12 cellular contexts compared by ENCODE assay signal in genomic region chr11:85699957-85700741, GRCh38. TPM values are rescaled to one million over a fixed set of nuclear protein-coding genes. Genes with fewer than 3 reads are reported as not detected.
DNase-seq lines count a peak whose midpoint lies in the region; ATAC-seq, FAIRE-seq and TF ChIP-seq lines count a peak whose summit lies in the region.
"Had no signal": no experiment of that assay in that cellular context is flagged by ENCODE, and none has a peak within 500 bp of the region (broad histone marks: within the 10 kb centered on the region; RNA-seq: fewer than 3 reads in every experiment).

No MANE protein-coding gene starts in this region.

- no peaks in the 10 kb centered on the region for H3K79me2 ChIP-seq in GM12878 (ENCODE audit: control insufficient read depth, insufficient read depth, low read length)

- no peak for TF ChIP-seq POLR2A in GM12878 (IDR thresholded peaks at IDR 0.05; ENCODE audit: low read depth, low read length)

- no peaks in the 10 kb centered on the region for H4K20me1 ChIP-seq in GM12878 (ENCODE audit: control insufficient read depth, insufficient read depth)

- DNase-seq in GM12878 (ENCODE audit: low read depth, low spot score) (no peak), HTR-8/SVneo (ENCODE audit: insufficient read length, low spot score) (no peak), NCI-H1092 (lab: John Stamatoyannopoulos, UW) (no peak), HT-29 (ENCODE audit: low spot score) (no peak)
- DNase-seq in stimulated activated CD4-positive, alpha-beta T cell treated with anti-CD3 and anti-CD28 coated beads, Interleukin-2, amount 100 ng/mL, for 48 hours: no peak
- DNase-seq: DND-41, esophagus squamous epithelium had no signal

- POLR2A ChIA-PET in GM12878 (lab: Charles Lee): interaction anchor here (0.6 to 0.8 kb wide), 2 partner anchors 37 to 256 kb away, joined by 3 to 5 read pairs; no protein-coding TSS in a partner anchor

- RAD21 ChIA-PET in GM12878 (lab: Charles Lee; ENCODE audit: unreplicated experiment): interaction anchor here (1.0 kb wide), 1 partner anchor 19 kb away, joined by 3 read pairs; no protein-coding TSS in a partner anchor

- SMC1A ChIA-PET in GM12878 (lab: Charles Lee; ENCODE audit: uncharacterized antibody, unreplicated experiment): interaction anchor here (0.8 to 2.1 kb wide), 5 partner anchors 10 to 162 kb away, joined by 3 to 6 read pairs (median 4); no protein-coding TSS in a partner anchor

- peak overlapping the region; percentile 30 for H2AFZ ChIP-seq in GM12878 (ENCODE audit: control insufficient read depth, low read depth, low read length)

- intact Hi-C loops in GM12878 (cut with micrococcal nuclease; ENCODE audit: unreplicated experiment): no loop called here

- no peak overlapping the region for H3K4me3 ChIP-seq in GM12878
- H3K4me3 ChIP-seq: esophagus squamous epithelium had no signal

- ATAC-seq in GM18508 (IDR thresholded peaks at IDR 0.05; ENCODE audit: insufficient read depth, unreplicated experiment): peak; percentile 83
- peak; percentile 76 for ATAC-seq in GM21367 (IDR thresholded peaks at IDR 0.05; ENCODE audit: unreplicated experiment)
- ATAC-seq in HG03135 (IDR thresholded peaks at IDR 0.05; ENCODE audit: unreplicated experiment): peak; percentile 96
- peak; percentile 86 for ATAC-seq in GM12878

- no peak for TF ChIP-seq RAD21 in GM12878 (IDR thresholded peaks at IDR 0.05; ENCODE audit: insufficient read depth, low read depth, low read length)

- no peak overlapping the region for H3K9ac ChIP-seq in GM12878 (ENCODE audit: control insufficient read depth, insufficient read depth, low read length)

- in situ Hi-C loops in GM12878 (cut with MboI): no loop called here

- no peak for TF ChIP-seq EP300 in GM12878 (IDR thresholded peaks at IDR 0.05; ENCODE audit: borderline replicate concordance in 1 of 2, control insufficient read depth in 1 of 2, low read depth in 2 of 2, low read length in 2 of 2)

- WGBS in GM12878 (ENCODE audit: insufficient coverage, insufficient replicate concordance, low lambda C conversion rate, missing lambda C conversion rate): 75% methylated on average over 2 of the region's 2 CpGs

- no peak for TF ChIP-seq CTCF in GM12878 (IDR thresholded peaks at IDR 0.05 in 2 of 3, conservative IDR thresholded peaks at IDR 0.05 in 1 of 3; ENCODE audit: control insufficient read depth in 2 of 3, extremely low read depth in 1 of 3, insufficient read depth in 1 of 3, low read depth in 3 of 3, low read length in 3 of 3)

- H3K9me3 ChIP-seq in GM12878 (replicated peaks; ENCODE audit: control insufficient read depth, insufficient read depth, low read length): no peaks in the 10 kb centered on the region; the same call in 2 of the 3 replicates
- H3K9me3 ChIP-seq: esophagus squamous epithelium had no signal

- H3K27ac ChIP-seq in GM12878 (ENCODE audit: control insufficient read depth, insufficient read depth): no peak overlapping the region
- H3K27ac ChIP-seq: esophagus squamous epithelium had no signal

- H3K4me2 ChIP-seq in GM12878 (ENCODE audit: control insufficient read depth, insufficient read depth): peak overlapping the region; percentile 49; the same call in 1 of the 2 replicates

- peaks cover 9% of the 10 kb centered on the region for H3K4me1 ChIP-seq in GM12878 (ENCODE audit: control insufficient read depth, insufficient read depth, low read length)
- H3K4me1 ChIP-seq: esophagus squamous epithelium had no signal

- FAIRE-seq in GM12878 (lab: Jason Lieb, UNC) (peak; percentile 13), HTR-8/SVneo (lab: Jason Lieb, UNC) (no peak)

- CTCF ChIA-PET in GM12878 (lab: Yijun Ruan, JAX): interaction anchor here (0.6 to 1.3 kb wide), 4 partner anchors 11 to 154 kb away, joined by 3 to 5 read pairs (median 4); partner anchors contain the start of gene CCDC83

- BruUV-seq in GM12878 (replicated peaks; lab: Mats Ljungman, UMichigan): no TSS peak

- no peaks in the 10 kb centered on the region for H3K27me3 ChIP-seq in GM12878 (replicated peaks in 1 of 2; ENCODE audit: control insufficient read depth in 2 of 2, insufficient read depth in 2 of 2, low read length in 1 of 2)
- H3K27me3 ChIP-seq: esophagus squamous epithelium had no signal

- no peaks in the 10 kb centered on the region for H3K36me3 ChIP-seq in GM12878 (ENCODE audit: control insufficient read depth in 2 of 2, insufficient read depth in 2 of 2, low read length in 1 of 2)
- H3K36me3 ChIP-seq: esophagus squamous epithelium had no signal

TF ChIP-seq in GM12878, 131 proteins besides CTCF, POLR2A, EP300 and RAD21:
- TF ChIP-seq ZNF384 (IDR thresholded peaks at IDR 0.05; ENCODE audit: borderline replicate concordance, low read depth, low read length) (peak; percentile 57; the same call in 1 of the 2 replicates), CBX3 (IDR thresholded peaks at IDR 0.05; ENCODE audit: borderline replicate concordance, low read depth) (no peak)
TF ChIP-seq in GM12878: peak in this region for 1.

RNA-seq across cellular contexts. Expression of gene CCDC89, which starts 14.2 kb away (rescaled TPM):
- 0.27 TPM in 1 of 2 replicates, not detected in the other for total RNA-seq in GM12878 (2013; cell fraction: nucleolus; rRNA removed)
- total RNA-seq in GM12878 (2014; rRNA removed) (not detected in 2 replicates), GM12878 (2014; rRNA removed; fragmentation: Illumina TruSeq; extraction: Trizol) (not detected in 2 replicates), GM12878 (2021) (not detected in 2 replicates)
- not detected for polyA plus RNA-seq in GM12878 (2011; ENCODE audit: low read depth)
- polyA plus RNA-seq in GM12878 (2011; rRNA removed) (0.07 TPM in 1 of 2 replicates, not detected in the other), GM12878 (2014; fragmentation: Illumina TruSeq; extraction: Trizol) (not detected in 2 replicates), GM12878 (2014; fragmentation: Nextera tagmentation; extraction: Ambion mirVana) (under 1 TPM in 1 of 2 experiments, not detected in 1; 0.11 TPM), GM12878 (2014; rRNA removed) (not detected in 2 replicates), GM12878 (2016; fragmentation: Nextera tagmentation; extraction: Ambion mirVana) (under 1 TPM in 1 of 2 experiments, not detected in 1; 0.15 TPM)
- polyA plus RNA-seq in GM12878 (2011; cell fraction: cytosol; rRNA removed): not detected in 2 replicates
- 0.09 and 0.30 TPM in 2 replicates for polyA plus RNA-seq in GM12878 (2011; cell fraction: nucleus; rRNA removed)
- polyA plus RNA-seq in GM12878 (2012): not detected in 2 replicates
- not detected in 2 replicates for polyA minus RNA-seq in GM12878 (2011; rRNA and poly(A)+ RNA removed)
- not detected in 2 replicates for polyA minus RNA-seq in GM12878 (2011; cell fraction: cytosol; rRNA and poly(A)+ RNA removed)
- polyA minus RNA-seq in GM12878 (2011; cell fraction: nucleus; rRNA and poly(A)+ RNA removed): 0.29 and 0.36 TPM in 2 replicates
- total RNA-seq in HT-29 (2014; rRNA removed; shearing (Covaris generic)): 0.13 TPM in 1 of 2 replicates, not detected in the other
- total RNA-seq: mononuclear cell, RPMI7951 had no signal

RNA-seq across cellular contexts. Expression of gene CREBZF, which starts 35.2 kb away (rescaled TPM):
- total RNA-seq in GM12878 (2013; cell fraction: nucleolus; rRNA removed): 186 and 190 TPM in 2 replicates
- 46.5 and 49.2 TPM in 2 replicates for total RNA-seq in GM12878 (2014; rRNA removed)
- 33.0 TPM in 2 replicates for total RNA-seq in GM12878 (2014; rRNA removed; fragmentation: Illumina TruSeq; extraction: Trizol)
- total RNA-seq in GM12878 (2021): 39.0 and 40.8 TPM in 2 replicates
- 12.4 TPM for polyA plus RNA-seq in GM12878 (2011; ENCODE audit: low read depth)
- 46.9 and 69.7 TPM in 2 replicates for polyA plus RNA-seq in GM12878 (2011; rRNA removed)
- 22.1 and 33.5 TPM in 2 replicates for polyA plus RNA-seq in GM12878 (2011; cell fraction: cytosol; rRNA removed)
- polyA plus RNA-seq in GM12878 (2011; cell fraction: nucleus; rRNA removed): 95.6 and 115 TPM in 2 replicates
- polyA plus RNA-seq in GM12878 (2012): 26.2 and 34.2 TPM in 2 replicates
- 35.1 and 38.3 TPM in 2 replicates for polyA plus RNA-seq in GM12878 (2014; fragmentation: Illumina TruSeq; extraction: Trizol)
- 10 to 100 TPM; 11.1 TPM for polyA plus RNA-seq in GM12878 (2014; fragmentation: Nextera tagmentation; extraction: Ambion mirVana)
- 45.9 and 51.2 TPM in 2 replicates for polyA plus RNA-seq in GM12878 (2014; rRNA removed)
- 10 to 100 TPM; 25.9 to 27.6 TPM for polyA plus RNA-seq in GM12878 (2016; fragmentation: Nextera tagmentation; extraction: Ambion mirVana)
- polyA minus RNA-seq in GM12878 (2011; rRNA and poly(A)+ RNA removed): 36.6 and 45.9 TPM in 2 replicates
- polyA minus RNA-seq in GM12878 (2011; cell fraction: cytosol; rRNA and poly(A)+ RNA removed): 14.9 and 16.4 TPM in 2 replicates
- 67.3 and 84.7 TPM in 2 replicates for polyA minus RNA-seq in GM12878 (2011; cell fraction: nucleus; rRNA and poly(A)+ RNA removed)
- 108 and 124 TPM in 2 replicates for total RNA-seq in HT-29 (2014; rRNA removed; shearing (Covaris generic))

RNA-seq across cellular contexts. Expression of gene TMEM126A, which starts 52.4 kb away (rescaled TPM):
- total RNA-seq in GM12878 (2013; cell fraction: nucleolus; rRNA removed): 4.3 and 5.6 TPM in 2 replicates
- 38.6 and 49.6 TPM in 2 replicates for total RNA-seq in GM12878 (2014; rRNA removed)
- 56.7 and 57.9 TPM in 2 replicates for total RNA-seq in GM12878 (2014; rRNA removed; fragmentation: Illumina TruSeq; extraction: Trizol)
- total RNA-seq in GM12878 (2021): 40.3 and 41.5 TPM in 2 replicates
- polyA plus RNA-seq in GM12878 (2011; ENCODE audit: low read depth): 84.0 TPM
- 85.0 and 104 TPM in 2 replicates for polyA plus RNA-seq in GM12878 (2011; rRNA removed)
- 32.6 and 37.5 TPM in 2 replicates for polyA plus RNA-seq in GM12878 (2011; cell fraction: cytosol; rRNA removed)
- polyA plus RNA-seq in GM12878 (2011; cell fraction: nucleus; rRNA removed): 14.0 and 21.6 TPM in 2 replicates
- polyA plus RNA-seq in GM12878 (2012): 56.1 and 67.0 TPM in 2 replicates
- 58.4 and 59.8 TPM in 2 replicates for polyA plus RNA-seq in GM12878 (2014; fragmentation: Illumina TruSeq; extraction: Trizol)
- 100 to 1,000 TPM; 184 to 208 TPM for polyA plus RNA-seq in GM12878 (2014; fragmentation: Nextera tagmentation; extraction: Ambion mirVana)
- 41.0 and 53.3 TPM in 2 replicates for polyA plus RNA-seq in GM12878 (2014; rRNA removed)
- 100 to 1,000 TPM in 1 of 2 experiments, 10 to 100 TPM in 1; 92.2 to 103 TPM for polyA plus RNA-seq in GM12878 (2016; fragmentation: Nextera tagmentation; extraction: Ambion mirVana)
- 21.0 and 40.9 TPM in 2 replicates for polyA minus RNA-seq in GM12878 (2011; rRNA and poly(A)+ RNA removed)
- polyA minus RNA-seq in GM12878 (2011; cell fraction: cytosol; rRNA and poly(A)+ RNA removed): 5.1 and 7.0 TPM in 2 replicates
- polyA minus RNA-seq in GM12878 (2011; cell fraction: nucleus; rRNA and poly(A)+ RNA removed): 6.0 and 7.0 TPM in 2 replicates
- total RNA-seq in HT-29 (2014; rRNA removed; shearing (Covaris generic)): 13.0 and 24.1 TPM in 2 replicates
